10 cellular contexts compared by ENCODE assay signal in the genomic region with DNA sequence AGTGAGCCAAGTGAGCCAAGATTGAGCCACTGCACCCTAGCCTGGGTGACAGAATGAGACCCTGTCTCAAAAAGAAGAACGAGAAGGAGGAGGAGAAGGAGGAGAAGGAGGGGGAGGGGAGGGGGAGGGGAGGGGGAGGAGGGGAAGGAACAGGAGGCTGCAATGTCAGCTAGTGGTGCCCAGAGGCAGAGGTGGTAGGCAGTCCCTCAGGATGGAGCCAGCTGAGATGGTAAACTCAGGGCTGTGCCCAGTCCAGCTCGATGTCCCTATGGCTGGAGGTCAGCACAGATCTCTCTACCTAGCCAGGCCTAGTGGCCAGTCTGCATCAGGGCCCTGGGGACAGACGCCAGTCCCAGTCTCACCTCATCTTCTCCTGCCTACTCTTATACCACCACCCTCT. TPM values are rescaled to one million over a fixed set of nuclear protein-coding genes. Genes with fewer than 3 reads are reported as not detected.
"Had no signal": no experiment of that assay in that cellular context is flagged by ENCODE, and none has a peak within 500 bp of the region (broad histone marks: within the 10 kb centered on the region; RNA-seq: fewer than 3 reads in every experiment).

No MANE protein-coding gene starts in this region.

- H3K27ac Mint-ChIP-seq: HFFc6 had no signal

- H3K36me3 ChIP-seq: HAP-1 had no signal

- H3K4me3 Mint-ChIP-seq: HFFc6 had no signal

- H3K9ac ChIP-seq: GM23248 had no signal

- H3K9me3 Mint-ChIP-seq: HFFc6 had no signal

- H3K27ac ChIP-seq: GM23248, HL-60 had no signal

- H3K4me3 ChIP-seq: GM23248, HAP-1, K562 had no signal

- H3K4me1 ChIP-seq: HAP-1 had no signal

- DNase-seq: GM23248, GOT3, H7, HFFc6, IMR-90, KG1 had no signal

- H3K9me3 ChIP-seq: HAP-1 had no signal

- ATAC-seq: HCT116, K562 had no signal

RNA-seq across cellular contexts. Expression of gene PLB1, which starts 7.8 kb away (rescaled TPM):
- total RNA-seq: H7 had no signal
